ENCODE assay signal across 8 cellular contexts in genomic region chr3:146218880-146219866, GRCh38. TPM values are rescaled to one million over a fixed set of nuclear protein-coding genes. Genes with fewer than 3 reads are reported as not detected.
DNase-seq lines count a peak whose midpoint lies in the region; FAIRE-seq and TF ChIP-seq lines count a peak whose summit lies in the region.

No MANE protein-coding gene starts in this region.

- FAIRE-seq in GM12891 (lab: Jason Lieb, UNC): no peak

- TF ChIP-seq CTCF in NB4 (IDR thresholded peaks at IDR 0.05; ENCODE audit: low read depth, low read length) (peak; percentile 50), esophagus squamous epithelium (IDR thresholded peaks at IDR 0.05) (peak; percentile 37 to 84 (median 64))

- H3K27ac ChIP-seq in esophagus squamous epithelium: no peak overlapping the region

- TF ChIP-seq POLR2A in GM12891 (IDR thresholded peaks at IDR 0.05; ENCODE audit: low read depth, low read length) (no peak), NB4 (IDR thresholded peaks at IDR 0.05; ENCODE audit: extremely low read depth, insufficient read length) (no peak), esophagus squamous epithelium (IDR thresholded peaks at IDR 0.05) (no peak)

- peaks cover 0 to 20% (median 0%) of the 10 kb centered on the region in 3 donors for H3K36me3 ChIP-seq in esophagus squamous epithelium

- H3K4me1 ChIP-seq in esophagus squamous epithelium: peaks cover 0 to 17% (median 4%) of the 10 kb centered on the region in 3 donors

- no peaks in the 10 kb centered on the region for H3K27me3 ChIP-seq in esophagus squamous epithelium

- H3K9me3 ChIP-seq in esophagus squamous epithelium: no peaks in the 10 kb centered on the region

- intact Hi-C loops in esophagus squamous epithelium (cut with DNase I): loop anchor here (5.0 to 10.0 kb wide), 2 partner anchors 108 to 366 kb away; no protein-coding TSS in a partner anchor

- H3K4me3 ChIP-seq in NB4 (ENCODE audit: low read depth, low read length) (no peak overlapping the region), esophagus squamous epithelium (no peak overlapping the region)

- 68 to 69% methylated on average over 13 of the region's 13 CpGs for WGBS in esophagus squamous epithelium, 2 donors

- peak; percentile 47 to 51 for DNase-seq in AML-193 (lab: John Stamatoyannopoulos, UW)
- DNase-seq in GM12891 (ENCODE audit: insufficient read length, low spot score): peak; percentile 1
- DNase-seq in NB4 (ENCODE audit: low read depth): peak; percentile 25
- DNase-seq in activated CD4-positive, alpha-beta T cell treated with anti-CD3 and anti-CD28 coated beads, Interleukin-2, amount 50 U/mL, for 4 hours: peak; percentile 26 to 28
- no peak for DNase-seq in esophagus squamous epithelium (lab: John Stamatoyannopoulos, UW)
- peak; percentile 22 for DNase-seq in pons (ENCODE audit: low spot score)
- DNase-seq in ecto neural progenitor cell (ENCODE audit: low spot score): no peak
- no peak for DNase-seq in NK-92 treated with Interleukin-12 subunit alpha and Interleukin-12 subunit beta, amount 100 ng/mL, for 24 hours (lab: John Stamatoyannopoulos, UW)

TF ChIP-seq in GM12891, 5 proteins besides CTCF, POLR2A, EP300 and RAD21:
- no peak for TF ChIP-seq TAF1 (IDR thresholded peaks at IDR 0.05; ENCODE audit: low read depth, low read length)
- TF ChIP-seq SPI1 (IDR thresholded peaks at IDR 0.05; ENCODE audit: low read depth, low read length): no peak
- TF ChIP-seq POU2F2 (IDR thresholded peaks at IDR 0.05; ENCODE audit: low read depth, low read length): no peak
- TF ChIP-seq PAX5 (IDR thresholded peaks at IDR 0.05; ENCODE audit: insufficient read depth, low read length, severe bottlenecking): no peak
- no peak for TF ChIP-seq POLR2AphosphoS5 (IDR thresholded peaks at IDR 0.05; ENCODE audit: low read depth, low read length)

RNA-seq across cellular contexts. Expression of gene PLSCR4, which starts 31.7 kb away (rescaled TPM):
- not detected for polyA plus RNA-seq in GM12891 (2012; ENCODE audit: low read depth, missing spikeins)
- total RNA-seq in esophagus squamous epithelium: 10 to 100 TPM in 2 of 4 donors, 1 to 10 TPM in 2; 5.5 to 39.1 (median 13.4) TPM

RNA-seq across cellular contexts. Expression of gene PLOD2, which starts 58.2 kb away (rescaled TPM):
- polyA plus RNA-seq in GM12891 (2012; ENCODE audit: low read depth, missing spikeins): 0.86 TPM
- total RNA-seq in esophagus squamous epithelium: 10 to 100 TPM; 13.3 to 29.1 (median 23.2) TPM

Comparison
In these comparisons a context has a peak if more than half of its experiments do, and no peak if none do; other contexts are left out.
1. DNase-seq: peak in AML-193 (2 of 2), GM12891 (single experiment), NB4 (single experiment), activated CD4-positive, alpha-beta T cell treated with anti-CD3 and anti-CD28 coated beads, Interleukin-2, amount 50 U/mL, for 4 hours (2 of 2) and pons (single experiment); none in esophagus squamous epithelium (single experiment), ecto neural progenitor cell (single experiment) and NK-92 treated with Interleukin-12 subunit alpha and Interleukin-12 subunit beta, amount 100 ng/mL, for 24 hours (single experiment).